Comparison of ENCODE assay signal across 1 cellular context in the genomic region with DNA sequence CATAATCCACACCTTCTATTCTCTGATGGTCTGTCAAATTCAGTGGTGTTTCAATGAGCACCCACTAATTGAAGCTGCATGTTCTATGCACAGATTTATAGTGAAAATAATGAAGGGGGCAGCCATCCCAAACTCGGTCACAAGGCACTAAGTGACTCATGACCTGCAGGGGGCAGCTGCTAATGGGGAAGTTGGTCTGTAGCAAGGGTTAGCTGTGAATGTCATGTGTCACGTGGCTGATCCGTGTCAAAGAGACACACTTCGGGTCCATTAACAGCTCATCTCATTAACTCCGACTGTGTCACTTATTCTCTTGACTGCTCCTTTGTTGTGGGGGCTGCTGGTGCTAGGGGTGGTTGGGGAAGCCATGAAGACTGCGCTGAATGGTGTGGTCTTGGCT.
TF ChIP-seq lines count a peak whose summit lies in the region.

No MANE protein-coding gene starts in this region.

TF ChIP-seq in GM23338, 12 proteins besides CTCF, POLR2A, EP300 and RAD21:
- TF ChIP-seq, protein P1, sequence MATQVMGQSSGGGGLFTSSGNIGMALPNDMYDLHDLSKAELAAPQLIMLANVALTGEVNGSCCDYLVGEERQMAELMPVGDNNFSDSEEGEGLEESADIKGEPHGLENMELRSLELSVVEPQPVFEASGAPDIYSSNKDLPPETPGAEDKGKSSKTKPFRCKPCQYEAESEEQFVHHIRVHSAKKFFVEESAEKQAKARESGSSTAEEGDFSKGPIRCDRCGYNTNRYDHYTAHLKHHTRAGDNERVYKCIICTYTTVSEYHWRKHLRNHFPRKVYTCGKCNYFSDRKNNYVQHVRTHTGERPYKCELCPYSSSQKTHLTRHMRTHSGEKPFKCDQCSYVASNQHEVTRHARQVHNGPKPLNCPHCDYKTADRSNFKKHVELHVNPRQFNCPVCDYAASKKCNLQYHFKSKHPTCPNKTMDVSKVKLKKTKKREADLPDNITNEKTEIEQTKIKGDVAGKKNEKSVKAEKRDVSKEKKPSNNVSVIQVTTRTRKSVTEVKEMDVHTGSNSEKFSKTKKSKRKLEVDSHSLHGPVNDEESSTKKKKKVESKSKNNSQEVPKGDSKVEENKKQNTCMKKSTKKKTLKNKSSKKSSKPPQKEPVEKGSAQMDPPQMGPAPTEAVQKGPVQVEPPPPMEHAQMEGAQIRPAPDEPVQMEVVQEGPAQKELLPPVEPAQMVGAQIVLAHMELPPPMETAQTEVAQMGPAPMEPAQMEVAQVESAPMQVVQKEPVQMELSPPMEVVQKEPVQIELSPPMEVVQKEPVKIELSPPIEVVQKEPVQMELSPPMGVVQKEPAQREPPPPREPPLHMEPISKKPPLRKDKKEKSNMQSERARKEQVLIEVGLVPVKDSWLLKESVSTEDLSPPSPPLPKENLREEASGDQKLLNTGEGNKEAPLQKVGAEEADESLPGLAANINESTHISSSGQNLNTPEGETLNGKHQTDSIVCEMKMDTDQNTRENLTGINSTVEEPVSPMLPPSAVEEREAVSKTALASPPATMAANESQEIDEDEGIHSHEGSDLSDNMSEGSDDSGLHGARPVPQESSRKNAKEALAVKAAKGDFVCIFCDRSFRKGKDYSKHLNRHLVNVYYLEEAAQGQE (IDR thresholded peaks at IDR 0.05; ENCODE audit: unreplicated experiment): no peak
- TF ChIP-seq, protein P2, sequence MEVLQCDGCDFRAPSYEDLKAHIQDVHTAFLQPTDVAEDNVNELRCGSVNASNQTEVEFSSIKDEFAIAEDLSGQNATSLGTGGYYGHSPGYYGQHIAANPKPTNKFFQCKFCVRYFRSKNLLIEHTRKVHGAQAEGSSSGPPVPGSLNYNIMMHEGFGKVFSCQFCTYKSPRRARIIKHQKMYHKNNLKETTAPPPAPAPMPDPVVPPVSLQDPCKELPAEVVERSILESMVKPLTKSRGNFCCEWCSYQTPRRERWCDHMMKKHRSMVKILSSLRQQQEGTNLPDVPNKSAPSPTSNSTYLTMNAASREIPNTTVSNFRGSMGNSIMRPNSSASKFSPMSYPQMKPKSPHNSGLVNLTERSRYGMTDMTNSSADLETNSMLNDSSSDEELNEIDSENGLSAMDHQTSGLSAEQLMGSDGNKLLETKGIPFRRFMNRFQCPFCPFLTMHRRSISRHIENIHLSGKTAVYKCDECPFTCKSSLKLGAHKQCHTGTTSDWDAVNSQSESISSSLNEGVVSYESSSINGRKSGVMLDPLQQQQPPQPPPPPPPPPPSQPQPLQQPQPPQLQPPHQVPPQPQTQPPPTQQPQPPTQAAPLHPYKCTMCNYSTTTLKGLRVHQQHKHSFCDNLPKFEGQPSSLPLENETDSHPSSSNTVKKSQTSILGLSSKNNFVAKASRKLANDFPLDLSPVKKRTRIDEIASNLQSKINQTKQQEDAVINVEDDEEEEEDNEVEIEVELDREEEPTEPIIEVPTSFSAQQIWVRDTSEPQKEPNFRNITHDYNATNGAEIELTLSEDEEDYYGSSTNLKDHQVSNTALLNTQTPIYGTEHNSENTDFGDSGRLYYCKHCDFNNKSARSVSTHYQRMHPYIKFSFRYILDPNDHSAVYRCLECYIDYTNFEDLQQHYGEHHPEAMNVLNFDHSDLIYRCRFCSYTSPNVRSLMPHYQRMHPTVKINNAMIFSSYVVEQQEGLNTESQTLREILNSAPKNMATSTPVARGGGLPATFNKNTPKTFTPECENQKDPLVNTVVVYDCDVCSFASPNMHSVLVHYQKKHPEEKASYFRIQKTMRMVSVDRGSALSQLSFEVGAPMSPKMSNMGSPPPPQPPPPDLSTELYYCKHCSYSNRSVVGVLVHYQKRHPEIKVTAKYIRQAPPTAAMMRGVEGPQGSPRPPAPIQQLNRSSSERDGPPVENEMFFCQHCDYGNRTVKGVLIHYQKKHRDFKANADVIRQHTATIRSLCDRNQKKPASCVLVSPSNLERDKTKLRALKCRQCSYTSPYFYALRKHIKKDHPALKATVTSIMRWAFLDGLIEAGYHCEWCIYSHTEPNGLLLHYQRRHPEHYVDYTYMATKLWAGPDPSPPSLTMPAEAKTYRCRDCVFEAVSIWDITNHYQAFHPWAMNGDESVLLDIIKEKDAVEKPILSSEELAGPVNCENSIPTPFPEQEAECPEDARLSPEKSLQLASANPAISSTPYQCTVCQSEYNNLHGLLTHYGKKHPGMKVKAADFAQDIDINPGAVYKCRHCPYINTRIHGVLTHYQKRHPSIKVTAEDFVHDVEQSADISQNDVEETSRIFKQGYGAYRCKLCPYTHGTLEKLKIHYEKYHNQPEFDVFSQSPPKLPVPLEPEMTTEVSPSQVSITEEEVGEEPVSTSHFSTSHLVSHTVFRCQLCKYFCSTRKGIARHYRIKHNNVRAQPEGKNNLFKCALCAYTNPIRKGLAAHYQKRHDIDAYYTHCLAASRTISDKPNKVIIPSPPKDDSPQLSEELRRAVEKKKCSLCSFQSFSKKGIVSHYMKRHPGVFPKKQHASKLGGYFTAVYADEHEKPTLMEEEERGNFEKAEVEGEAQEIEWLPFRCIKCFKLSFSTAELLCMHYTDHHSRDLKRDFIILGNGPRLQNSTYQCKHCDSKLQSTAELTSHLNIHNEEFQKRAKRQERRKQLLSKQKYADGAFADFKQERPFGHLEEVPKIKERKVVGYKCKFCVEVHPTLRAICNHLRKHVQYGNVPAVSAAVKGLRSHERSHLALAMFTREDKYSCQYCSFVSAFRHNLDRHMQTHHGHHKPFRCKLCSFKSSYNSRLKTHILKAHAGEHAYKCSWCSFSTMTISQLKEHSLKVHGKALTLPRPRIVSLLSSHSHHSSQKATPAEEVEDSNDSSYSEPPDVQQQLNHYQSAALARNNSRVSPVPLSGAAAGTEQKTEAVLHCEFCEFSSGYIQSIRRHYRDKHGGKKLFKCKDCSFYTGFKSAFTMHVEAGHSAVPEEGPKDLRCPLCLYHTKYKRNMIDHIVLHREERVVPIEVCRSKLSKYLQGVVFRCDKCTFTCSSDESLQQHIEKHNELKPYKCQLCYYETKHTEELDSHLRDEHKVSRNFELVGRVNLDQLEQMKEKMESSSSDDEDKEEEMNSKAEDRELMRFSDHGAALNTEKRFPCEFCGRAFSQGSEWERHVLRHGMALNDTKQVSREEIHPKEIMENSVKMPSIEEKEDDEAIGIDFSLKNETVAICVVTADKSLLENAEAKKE (CRISPR knock-in tag; IDR thresholded peaks at IDR 0.05): no peak
- TF ChIP-seq POLR2AphosphoS5 (IDR thresholded peaks at IDR 0.05; ENCODE audit: low read depth) (no peak), CREB1 (CRISPR knock-in tag; IDR thresholded peaks at IDR 0.05; ENCODE audit: low read depth) (no peak), EZH2 (IDR thresholded peaks at IDR 0.05; ENCODE audit: low read depth, unreplicated experiment) (no peak), NANOG (IDR thresholded peaks at IDR 0.05; ENCODE audit: borderline replicate concordance) (no peak)
- TF ChIP-seq, protein P3, sequence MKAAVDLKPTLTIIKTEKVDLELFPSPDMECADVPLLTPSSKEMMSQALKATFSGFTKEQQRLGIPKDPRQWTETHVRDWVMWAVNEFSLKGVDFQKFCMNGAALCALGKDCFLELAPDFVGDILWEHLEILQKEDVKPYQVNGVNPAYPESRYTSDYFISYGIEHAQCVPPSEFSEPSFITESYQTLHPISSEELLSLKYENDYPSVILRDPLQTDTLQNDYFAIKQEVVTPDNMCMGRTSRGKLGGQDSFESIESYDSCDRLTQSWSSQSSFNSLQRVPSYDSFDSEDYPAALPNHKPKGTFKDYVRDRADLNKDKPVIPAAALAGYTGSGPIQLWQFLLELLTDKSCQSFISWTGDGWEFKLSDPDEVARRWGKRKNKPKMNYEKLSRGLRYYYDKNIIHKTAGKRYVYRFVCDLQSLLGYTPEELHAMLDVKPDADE (IDR thresholded peaks at IDR 0.05): no peak
